ENCODE assay signal across 8 cellular contexts in genomic region chr2:26344581-26345283, GRCh38. TPM values are rescaled to one million over a fixed set of nuclear protein-coding genes. Genes with fewer than 3 reads are reported as not detected.
A peak's percentile ranks its signal among the peaks of the same experiment; 100 is the strongest.
DNase-seq lines count a peak whose midpoint lies in the region; ATAC-seq and TF ChIP-seq lines count a peak whose summit lies in the region.

No MANE protein-coding gene starts in this region.

- no peaks in the 10 kb centered on the region for H3K9me3 Mint-ChIP-seq in activated naive CD8-positive, alpha-beta T cell treated with anti-CD3 and anti-CD28 coated beads, Interleukin-2, amount 50 U/mL, for 24 hours

- peak overlapping the region; percentile 64 for H3K4me3 ChIP-seq in BJ (ENCODE audit: low read depth, low read length)
- H3K4me3 ChIP-seq in Jurkat, Clone E6-1 (ENCODE audit: low read length) = peak overlapping the region; percentile 78
- H3K4me3 ChIP-seq in kidney epithelial cell (ENCODE audit: low read depth, low read length) = peak overlapping the region; percentile 92

- CTCF ChIA-PET in BJ (lab: Yijun Ruan, JAX) = interaction anchor here (0.6 to 1.1 kb wide), 2 partner anchors 96 to 166 kb away, joined by 3 read pairs; no protein-coding TSS in a partner anchor

- ATAC-seq in activated naive CD8-positive, alpha-beta T cell treated with anti-CD3 and anti-CD28 coated beads, Interleukin-2, amount 50 U/mL, for 24 hours = no peak
- no peak for ATAC-seq in GM19452 (IDR thresholded peaks at IDR 0.05; ENCODE audit: unreplicated experiment)

- H3K27me3 ChIP-seq in BJ (ENCODE audit: control insufficient read depth, insufficient read depth, low read length) = no peaks in the 10 kb centered on the region
- H3K27me3 ChIP-seq in kidney epithelial cell (ENCODE audit: control insufficient read depth, insufficient read depth, low read length) = no peaks in the 10 kb centered on the region

- DNase-seq in BJ (ENCODE audit: low read depth) = no peak
- DNase-seq in Jurkat, Clone E6-1 (ENCODE audit: low read depth, low spot score) = no peak
- peak; percentile 31 for DNase-seq in activated naive CD8-positive, alpha-beta T cell treated with anti-CD3 and anti-CD28 coated beads, Interleukin-2, amount 50 U/mL, for 24 hours
- DNase-seq in kidney epithelial cell (ENCODE audit: low read depth) = no peak
- peak; percentile 39 to 49 for DNase-seq in stimulated activated CD8-positive, alpha-beta memory T cell treated with anti-CD3 and anti-CD28 coated beads, Interleukin-7, amount 100 ng/mL, for 4 hours (ENCODE audit: low read depth in 2 of 2)
- DNase-seq in NCI-H526 treated with DMSO at 0.1 percent for 48 hours (lab: John Stamatoyannopoulos, UW) = no peak
- no peak for DNase-seq in NCI-H187 (lab: John Stamatoyannopoulos, UW)

- POLR2A ChIA-PET in BJ (lab: Charles Lee) = no interaction called here

- TF ChIP-seq CTCF in BJ (IDR thresholded peaks at IDR 0.05; ENCODE audit: insufficient read depth, low read depth, low read length) (no peak), kidney epithelial cell (IDR thresholded peaks at IDR 0.05; ENCODE audit: insufficient read depth, low read length, poor library complexity, severe bottlenecking) (no peak)

- no peaks in the 10 kb centered on the region for H3K27me3 Mint-ChIP-seq in activated naive CD8-positive, alpha-beta T cell treated with anti-CD3 and anti-CD28 coated beads, Interleukin-2, amount 50 U/mL, for 24 hours

- peak overlapping the region; percentile 98 for H3K4me3 Mint-ChIP-seq in activated naive CD8-positive, alpha-beta T cell treated with anti-CD3 and anti-CD28 coated beads, Interleukin-2, amount 50 U/mL, for 24 hours

- H3K27ac Mint-ChIP-seq in activated naive CD8-positive, alpha-beta T cell treated with anti-CD3 and anti-CD28 coated beads, Interleukin-2, amount 50 U/mL, for 24 hours = peak overlapping the region; percentile 100

- peaks cover 38% of the 10 kb centered on the region for H3K4me1 Mint-ChIP-seq in activated naive CD8-positive, alpha-beta T cell treated with anti-CD3 and anti-CD28 coated beads, Interleukin-2, amount 50 U/mL, for 24 hours

- H3K36me3 ChIP-seq in BJ (ENCODE audit: control insufficient read depth, insufficient read depth, low read length) (no peaks in the 10 kb centered on the region), kidney epithelial cell (ENCODE audit: control insufficient read depth, insufficient read depth, low read length) (no peaks in the 10 kb centered on the region)

- H3K36me3 Mint-ChIP-seq in activated naive CD8-positive, alpha-beta T cell treated with anti-CD3 and anti-CD28 coated beads, Interleukin-2, amount 50 U/mL, for 24 hours (ENCODE audit: low read depth) = peaks cover 25% of the 10 kb centered on the region

RNA-seq across cellular contexts. Expression of gene SELENOI, which starts 1.2 kb away (rescaled TPM):
- polyA plus RNA-seq in BJ (2011; rRNA removed) = 9.5 and 11.1 TPM in 2 replicates
- 19.4 and 23.4 TPM in 2 replicates for polyA minus RNA-seq in BJ (2011; rRNA and poly(A)+ RNA removed)
- 10.6 TPM for polyA plus RNA-seq in Jurkat, Clone E6-1 (2012; ENCODE audit: insufficient read depth, insufficient read length)
- 21.4 and 28.5 TPM in 2 replicates for total RNA-seq in kidney epithelial cell

RNA-seq across cellular contexts. Expression of gene ADGRF3, which starts 1.9 kb away (rescaled TPM):
- polyA plus RNA-seq in BJ (2011; rRNA removed) = 0.12 and 0.20 TPM in 2 replicates
- polyA minus RNA-seq in BJ (2011; rRNA and poly(A)+ RNA removed) = 0.21 TPM in 1 of 2 replicates, not detected in the other
- 2.2 TPM for polyA plus RNA-seq in Jurkat, Clone E6-1 (2012; ENCODE audit: insufficient read depth, insufficient read length)
- 0.07 and 0.08 TPM in 2 replicates for total RNA-seq in kidney epithelial cell

RNA-seq across cellular contexts. Expression of gene DRC1, which starts 57.0 kb away (rescaled TPM):
- 0.05 and 0.22 TPM in 2 replicates for polyA plus RNA-seq in BJ (2011; rRNA removed)
- polyA minus RNA-seq in BJ (2011; rRNA and poly(A)+ RNA removed) = not detected in 2 replicates
- polyA plus RNA-seq in Jurkat, Clone E6-1 (2012; ENCODE audit: insufficient read depth, insufficient read length) = not detected
- total RNA-seq in kidney epithelial cell = 0.13 and 0.41 TPM in 2 replicates

Comparison
In these comparisons a context has a peak if more than half of its experiments do, and no peak if none do; other contexts are left out.
1. DNase-seq: peak in activated naive CD8-positive, alpha-beta T cell treated with anti-CD3 and anti-CD28 coated beads, Interleukin-2, amount 50 U/mL, for 24 hours (single experiment) and stimulated activated CD8-positive, alpha-beta memory T cell treated with anti-CD3 and anti-CD28 coated beads, Interleukin-7, amount 100 ng/mL, for 4 hours (2 of 2); none in BJ (single experiment), Jurkat, Clone E6-1 (single experiment), kidney epithelial cell (single experiment), NCI-H526 treated with DMSO at 0.1 percent for 48 hours (single experiment) and NCI-H187 (0 of 2).
2. Peak in every context shown above with its lines, with median percentiles within 50 percentile points of each other: H3K4me3 ChIP-seq.